In genomic region chr14:64518229-64518628, GRCh38 we compare ENCODE assay signal across 16 cellular contexts. TPM values are rescaled to one million over a fixed set of nuclear protein-coding genes. Genes with fewer than 3 reads are reported as not detected.
"Had no signal": no experiment of that assay in that cellular context is flagged by ENCODE, and none has a peak within 500 bp of the region (broad histone marks: within the 10 kb centered on the region; RNA-seq: fewer than 3 reads in every experiment).

No MANE protein-coding gene starts in this region.

- H3K36me3 ChIP-seq: breast epithelium had no signal

- H3K9me3 ChIP-seq: breast epithelium, heart right ventricle, tibial artery had no signal

- H3K27ac ChIP-seq: breast epithelium, epithelial cell of prostate, heart right ventricle, tibial artery, WERI-Rb-1 had no signal

- DNase-seq: activated CD4-positive, CD25-positive, alpha-beta regulatory T cell treated with anti-CD3 and anti-CD28 coated beads, Interleukin-2, amount 50 U/mL, for 72 hours; activated naive CD4-positive, alpha-beta T cell treated with Interleukin-2 at 50 U/mL for 16 hours; activated naive CD8-positive, alpha-beta T cell treated with anti-CD3 and anti-CD28 coated beads for 36 hours; activated T-cell treated with anti-CD3 and anti-CD28 coated beads, Interleukin-2, amount 50 U/mL, for 1 hour; cortex of kidney; heart right ventricle; left colon; mesendoderm; naive B cell; stimulated activated CD4-positive, alpha-beta T cell treated with anti-CD3 and anti-CD28 coated beads, Interleukin-4, amount 100 ng/mL, for 24 hours; stimulated activated naive CD8-positive, alpha-beta T cell treated with anti-CD3 and anti-CD28 coated beads, Interleukin-15, Interleukin-2, amounts not matched to agents 100 U/mL and 50 U/mL, for 24 hours; tibial artery; WERI-Rb-1 had no signal

- ATAC-seq: heart right ventricle; left colon; stimulated activated naive CD8-positive, alpha-beta T cell treated with anti-CD3 and anti-CD28 coated beads, Interleukin-15, Interleukin-2, amounts not matched to agents 100 U/mL and 50 U/mL, for 24 hours had no signal

- H3K27me3 ChIP-seq: breast epithelium, heart right ventricle, tibial artery had no signal

- H3K4me3 ChIP-seq: breast epithelium, heart right ventricle, tibial artery had no signal

RNA-seq across cellular contexts. Expression of gene PPP1R36, which starts 31.5 kb away (rescaled TPM):
- total RNA-seq: activated T-helper 2 cell treated with anti-CD3 and anti-CD28 coated beads, Interferon-gamma antibody, Interleukin-2, Interleukin-4, amounts not matched to agents 10 μg/mL and 5 μg/mL and 100 μg/mL, durations not matched to agents 14 hours and 24 hours and 36 hours had no signal
